In genomic region chr1:61050541-61051454, GRCh38 we compare ENCODE assay signal across 8 cellular contexts. TPM values are rescaled to one million over a fixed set of nuclear protein-coding genes. Genes with fewer than 3 reads are reported as not detected.
A peak's percentile ranks its signal among the peaks of the same experiment; 100 is the strongest.
DNase-seq lines count a peak whose midpoint lies in the region; ATAC-seq and TF ChIP-seq lines count a peak whose summit lies in the region.

No MANE protein-coding gene starts in this region.

- ATAC-seq in esophagus mucosa: peak; percentile 65
- no peak for ATAC-seq in GM18502 (IDR thresholded peaks at IDR 0.05; ENCODE audit: poor library complexity, unreplicated experiment)

- DNase-seq in H7 (peak; percentile 86), uterus (peak in 1 of 2 donors; percentile 58), AG08395 (ENCODE audit: low spot score) (no peak)

- TF ChIP-seq POLR2A in uterus (IDR thresholded peaks at IDR 0.05): peak; percentile 29 to 38

- H3K27me3 ChIP-seq in H7 (ENCODE audit: control insufficient read depth, insufficient read depth, low read length) (peaks cover 49% of the 10 kb centered on the region), muscle layer of duodenum (ENCODE audit: low read depth, low read length) (no peaks in the 10 kb centered on the region), uterus (no peaks in the 10 kb centered on the region)

- TF ChIP-seq CTCF in C4-2B (conservative IDR thresholded peaks at IDR 0.05) (no peak), uterus (IDR thresholded peaks at IDR 0.05) (no peak)

- H3K4me1 Mint-ChIP-seq in T-helper 1 cell treated with Interleukin-12 subunit alpha and Interleukin-12 subunit beta and Interleukin-4 antibody, amounts not matched to agents 30 μg/mL and 1 μg/mL, for 36 hours (ENCODE audit: low read depth): peaks cover 19% of the 10 kb centered on the region

- no peaks in the 10 kb centered on the region for H3K9me3 Mint-ChIP-seq in T-helper 1 cell treated with Interleukin-12 subunit alpha and Interleukin-12 subunit beta and Interleukin-4 antibody, amounts not matched to agents 30 μg/mL and 1 μg/mL, for 36 hours

- H3K9me3 ChIP-seq in muscle layer of duodenum (ENCODE audit: control insufficient read depth in 1 of 2, low read length in 2 of 2): no peaks in the 10 kb centered on the region
- H3K9me3 ChIP-seq in uterus: no peaks in the 10 kb centered on the region

- H3K27ac Mint-ChIP-seq in T-helper 1 cell treated with Interleukin-12 subunit alpha and Interleukin-12 subunit beta and Interleukin-4 antibody, amounts not matched to agents 30 μg/mL and 1 μg/mL, for 36 hours: no peak overlapping the region

- H3K36me3 Mint-ChIP-seq in T-helper 1 cell treated with Interleukin-12 subunit alpha and Interleukin-12 subunit beta and Interleukin-4 antibody, amounts not matched to agents 30 μg/mL and 1 μg/mL, for 36 hours (ENCODE audit: low read depth): no peaks in the 10 kb centered on the region

- H3K27ac ChIP-seq in C4-2B: peak overlapping the region; percentile 76
- H3K27ac ChIP-seq in muscle layer of duodenum (ENCODE audit: low read length): peak overlapping the region; percentile 87
- H3K27ac ChIP-seq in uterus: peak overlapping the region; percentile 92 to 94

- H3K4me3 ChIP-seq in H7 (ENCODE audit: insufficient read depth, low read depth, low read length): peak overlapping the region; percentile 63
- H3K4me3 ChIP-seq in muscle layer of duodenum (ENCODE audit: low read depth in 1 of 2, low read length in 2 of 2): peak overlapping the region; percentile 76 to 91
- peak overlapping the region; percentile 65 to 81 for H3K4me3 ChIP-seq in uterus

- H3K4me1 ChIP-seq in muscle layer of duodenum (ENCODE audit: control insufficient read depth in 1 of 2, insufficient read depth in 2 of 2, low read length in 2 of 2) (peaks cover 17 to 32% of the 10 kb centered on the region in 2 donors), uterus (peaks cover 0 to 8% of the 10 kb centered on the region in 2 donors)

- no peaks in the 10 kb centered on the region for H3K36me3 ChIP-seq in H7 (replicated peaks; ENCODE audit: control insufficient read depth, insufficient read depth, low read length)
- H3K36me3 ChIP-seq in muscle layer of duodenum (ENCODE audit: control insufficient read depth in 1 of 2, insufficient read depth in 2 of 2, low read length in 2 of 2): no peaks in the 10 kb centered on the region
- no peaks in the 10 kb centered on the region for H3K36me3 ChIP-seq in uterus

- peak overlapping the region; percentile 78 for H3K4me3 Mint-ChIP-seq in T-helper 1 cell treated with Interleukin-12 subunit alpha and Interleukin-12 subunit beta and Interleukin-4 antibody, amounts not matched to agents 30 μg/mL and 1 μg/mL, for 36 hours

- peaks cover 63% of the 10 kb centered on the region for H3K27me3 Mint-ChIP-seq in T-helper 1 cell treated with Interleukin-12 subunit alpha and Interleukin-12 subunit beta and Interleukin-4 antibody, amounts not matched to agents 30 μg/mL and 1 μg/mL, for 36 hours (ENCODE audit: low read depth)

- intact Hi-C loops in uterus (cut with DNase I; ENCODE audit: low total_unique reads): loop anchor here (10.0 kb wide), 1 partner anchor 404 kb away; no protein-coding TSS in a partner anchor

RNA-seq across cellular contexts. Expression of gene NFIA, which starts 31.6 kb away (rescaled TPM):
- 8.4 and 11.3 TPM in 2 replicates for total RNA-seq in H7 (2014; rRNA removed; shearing (Covaris generic))
- total RNA-seq in esophagus mucosa (47.5 TPM), uterus (100 to 1,000 TPM in 1 of 4 donors, 10 to 100 TPM in 3; 49.2 to 116 (median 64.9) TPM)
